In genomic region chr12:79993106-79993862, GRCh38 we compare ENCODE assay signal across 31 cellular contexts.
"Had no signal": no experiment of that assay in that cellular context is flagged by ENCODE, and none has a peak within 500 bp of the region (broad histone marks: within the 10 kb centered on the region; RNA-seq: fewer than 3 reads in every experiment).

No MANE protein-coding gene starts in this region.

- H3K27me3 Mint-ChIP-seq: stimulated activated memory B cell treated with anti-CD40 and anti-IgM and Interleukin-4, amounts not matched to agents 10 μg/mL and 1 μg/mL and 100 μg/mL, for 72 hours had no signal

- H3K27me3 ChIP-seq: left lung, neural progenitor cell, neutrophil, right atrium auricular region, right lobe of liver, suprapubic skin, tibial artery, upper lobe of right lung had no signal

- H2AFZ ChIP-seq: neural progenitor cell, parathyroid adenoma had no signal

- H3K9me3 ChIP-seq: left lung, lower lobe of right lung, neutrophil, psoas muscle, right atrium auricular region, right lobe of liver, suprapubic skin, thoracic aorta, tibial artery, upper lobe of right lung had no signal

- H3K4me2 ChIP-seq: neural progenitor cell, smooth muscle cell had no signal

- H3K27ac Mint-ChIP-seq: immature natural killer cell; naive thymus-derived CD8-positive, alpha-beta T cell; nephron; neural progenitor cell; stimulated activated memory B cell treated with anti-CD40 and anti-IgM and Interleukin-4, amounts not matched to agents 10 μg/mL and 1 μg/mL and 100 μg/mL, for 72 hours had no signal

- H3K36me3 Mint-ChIP-seq: immature natural killer cell; neural progenitor cell; stimulated activated memory B cell treated with anti-CD40 and anti-IgM and Interleukin-4, amounts not matched to agents 10 μg/mL and 1 μg/mL and 100 μg/mL, for 72 hours had no signal

- H3K79me2 ChIP-seq: parathyroid adenoma had no signal

- H3K4me1 ChIP-seq: left lung, lower lobe of right lung, neural progenitor cell, parathyroid adenoma, psoas muscle, right atrium auricular region, right lobe of liver, suprapubic skin, upper lobe of right lung had no signal

- FAIRE-seq: islet of Langerhans, kidney, urothelium cell line had no signal

- H3K9ac ChIP-seq: neural progenitor cell, parathyroid adenoma had no signal

- H3K27ac ChIP-seq: left lung, lower lobe of right lung, neural progenitor cell, neutrophil, parathyroid adenoma, psoas muscle, right atrium auricular region, right lobe of liver, suprapubic skin, thoracic aorta, tibial artery, upper lobe of right lung had no signal

- H3K4me3 ChIP-seq: left lung, lower lobe of right lung, neural progenitor cell, psoas muscle, right atrium auricular region, right lobe of liver, smooth muscle cell, suprapubic skin, thoracic aorta, tibial artery, upper lobe of right lung had no signal

- H3K4me3 Mint-ChIP-seq: immature natural killer cell; naive thymus-derived CD8-positive, alpha-beta T cell; nephron; neural progenitor cell; stimulated activated memory B cell treated with anti-CD40 and anti-IgM and Interleukin-4, amounts not matched to agents 10 μg/mL and 1 μg/mL and 100 μg/mL, for 72 hours had no signal

- DNase-seq: hypothalamus; immature natural killer cell; kidney; left colon; lower lobe of right lung; mammary epithelial cell; mesenchymal stem cell; naive thymus-derived CD8-positive, alpha-beta T cell; occipital lobe; stimulated activated CD4-positive, alpha-beta T cell treated with anti-CD3 and anti-CD28 coated beads, Interleukin-1b, Interleukin-23, amount 100 ng/mL, for 48 hours; stimulated activated CD4-positive, alpha-beta T cell treated with anti-CD3 and anti-CD28 coated beads, Interleukin-2, amount 100 ng/mL, for 48 hours; stimulated activated CD4-positive, alpha-beta T cell treated with anti-CD3 and anti-CD28 coated beads, Interleukin-4, amount 100 ng/mL, for 4 hours; stimulated activated CD8-positive, alpha-beta memory T cell treated with anti-CD3 and anti-CD28 coated beads, Interleukin-4, amount 100 ng/mL, for 48 hours; stimulated activated naive CD4-positive, alpha-beta T cell treated with Interleukin-2 at 50 U/mL for 16 hours; tibial artery; trophoblast cell; upper lobe of right lung had no signal

- H3K4me1 Mint-ChIP-seq: immature natural killer cell, neural progenitor cell had no signal

- H3K9me3 Mint-ChIP-seq: neural progenitor cell; stimulated activated memory B cell treated with anti-CD40 and anti-IgM and Interleukin-4, amounts not matched to agents 10 μg/mL and 1 μg/mL and 100 μg/mL, for 72 hours had no signal

- ATAC-seq: left colon; left lung; lower lobe of right lung; naive thymus-derived CD8-positive, alpha-beta T cell; psoas muscle; right lobe of liver; stimulated activated memory B cell treated with anti-CD40 and anti-IgM and Interleukin-4, amounts not matched to agents 10 μg/mL and 1 μg/mL and 100 μg/mL, for 72 hours; upper lobe of right lung had no signal

- H3K36me3 ChIP-seq: left lung, lower lobe of right lung, neural progenitor cell, neutrophil, right atrium auricular region, right lobe of liver, suprapubic skin, thoracic aorta, tibial artery, upper lobe of right lung had no signal
